Comparison of ENCODE assay signal across 8 cellular contexts in the genomic region with DNA sequence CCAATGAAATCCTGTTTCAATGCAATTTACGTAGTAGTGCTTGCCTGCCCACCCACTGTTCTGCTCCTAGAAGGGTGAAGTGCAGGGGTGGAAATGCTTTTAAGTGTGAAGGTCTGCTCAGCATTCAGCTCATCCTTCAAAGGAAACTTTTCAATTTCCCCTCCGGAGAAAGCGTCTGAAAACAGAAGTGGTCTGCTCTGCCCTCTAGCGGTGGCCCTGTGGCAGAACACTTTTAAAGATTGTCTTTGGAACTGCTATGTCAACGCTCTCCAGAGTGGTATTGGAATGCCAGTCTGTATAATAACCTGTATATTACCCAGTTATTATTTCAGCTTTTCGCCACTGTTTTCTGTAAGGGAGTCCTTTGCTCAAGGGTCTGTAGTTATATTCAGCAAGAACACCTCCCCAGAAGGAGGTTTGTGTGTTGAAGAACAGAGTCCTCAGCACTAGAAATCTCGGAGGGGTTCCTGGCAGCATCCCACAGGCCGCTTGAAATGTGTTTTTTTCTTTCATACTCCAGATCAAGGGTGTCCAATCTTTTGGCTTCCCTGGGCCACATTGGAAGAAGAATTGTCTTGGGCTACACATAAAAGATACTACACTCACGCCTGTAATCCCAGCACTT.
DNase-seq lines count a peak whose midpoint lies in the region; ATAC-seq and TF ChIP-seq lines count a peak whose summit lies in the region.

No MANE protein-coding gene starts in this region.

- no peak overlapping the region for H3K9ac ChIP-seq in neuronal stem cell (ENCODE audit: low read depth, low read length, poor library complexity)

- H2BK12ac ChIP-seq in neuronal stem cell (ENCODE audit: low read length) = no peak overlapping the region

- no peaks in the 10 kb centered on the region for H3K9me3 ChIP-seq in neuronal stem cell (replicated peaks in 1 of 2; ENCODE audit: control insufficient read depth in 2 of 2, insufficient read depth in 1 of 2, low read depth in 1 of 2, low read length in 2 of 2)
- H3K9me3 ChIP-seq in tibial artery = no peaks in the 10 kb centered on the region

- no peaks in the 10 kb centered on the region for H3K79me1 ChIP-seq in neuronal stem cell (ENCODE audit: low read depth, low read length)

- TF ChIP-seq CTCF in tibial artery (IDR thresholded peaks at IDR 0.05) = peak; percentile 49 to 59

- no peak overlapping the region for H3K18ac ChIP-seq in neuronal stem cell (ENCODE audit: low read length)

- no peak overlapping the region for H2BK120ac ChIP-seq in neuronal stem cell (ENCODE audit: low read depth, low read length)

- intact Hi-C loops in tibial artery (cut with DNase I; ENCODE audit: low total_unique reads) = no loop called here

- H2BK15ac ChIP-seq in neuronal stem cell (ENCODE audit: low read length) = no peak overlapping the region

- H3K4ac ChIP-seq in neuronal stem cell (ENCODE audit: low read length) = no peak overlapping the region

- no peak overlapping the region for H3K14ac ChIP-seq in neuronal stem cell (ENCODE audit: low read length)

- H2BK5ac ChIP-seq in neuronal stem cell (ENCODE audit: low read length) = no peak overlapping the region

- H3K4me2 ChIP-seq in neuronal stem cell (ENCODE audit: insufficient read depth, low read length, poor library complexity, severe bottlenecking) = no peak overlapping the region

- DNase-seq in NCI-H345 (lab: John Stamatoyannopoulos, UW) = peak; percentile 41
- no peak for DNase-seq in NCI-H345 treated with DMSO at 0.1 percent for 48 hours (lab: John Stamatoyannopoulos, UW; ENCODE audit: unreplicated experiment)
- peak; percentile 51 for DNase-seq in NOMO-1 treated with dmso at 0.1 percent for 144 hours (lab: John Stamatoyannopoulos, UW; ENCODE audit: unreplicated experiment)
- DNase-seq in activated T-cell treated with anti-CD3 and anti-CD28 coated beads for 4 hours = peak; percentile 16
- peak; percentile 13 for DNase-seq in fibroblast of gingiva (ENCODE audit: low read depth)
- DNase-seq in neuronal stem cell (ENCODE audit: low spot score) = peak; percentile 31
- DNase-seq in tibial artery = no peak

- H2AFZ ChIP-seq in neuronal stem cell (ENCODE audit: low read length) = peak overlapping the region; percentile 18

- no peak overlapping the region for H4K91ac ChIP-seq in neuronal stem cell (ENCODE audit: low read depth, low read length, poor library complexity)

- H3K27me3 ChIP-seq in neuronal stem cell (ENCODE audit: control insufficient read depth in 3 of 3, insufficient read depth in 3 of 3, low read depth in 1 of 3, low read length in 3 of 3) (no peaks in the 10 kb centered on the region), tibial artery (no peaks in the 10 kb centered on the region)

- H4K8ac ChIP-seq in neuronal stem cell (ENCODE audit: low read depth, low read length) = no peak overlapping the region

- H3K36me3 ChIP-seq in neuronal stem cell (replicated peaks in 1 of 2; ENCODE audit: control insufficient read depth in 2 of 2, insufficient read depth in 2 of 2, low read length in 2 of 2) (no peaks in the 10 kb centered on the region), tibial artery (no peaks in the 10 kb centered on the region)

- no peak overlapping the region for H3K27ac ChIP-seq in neuronal stem cell (replicated peaks; ENCODE audit: low read length)
- no peak overlapping the region for H3K27ac ChIP-seq in tibial artery

- no peak overlapping the region for H2AK5ac ChIP-seq in neuronal stem cell (ENCODE audit: low read depth, low read length)

- no peak overlapping the region for H3K4me3 ChIP-seq in neuronal stem cell (ENCODE audit: low read length in 2 of 2)
- peak overlapping the region in 1 of 2 donors; percentile 29 for H3K4me3 ChIP-seq in tibial artery

- H3K23ac ChIP-seq in neuronal stem cell (ENCODE audit: low read depth, low read length, poor library complexity) = no peak overlapping the region

- H3K4me1 ChIP-seq in neuronal stem cell (ENCODE audit: control insufficient read depth in 2 of 2, insufficient read depth in 1 of 2, low read depth in 1 of 2, low read length in 2 of 2) (peaks cover 3 to 7% of the 10 kb centered on the region in 2 donors), tibial artery (peaks cover 0 to 4% (median 1%) of the 10 kb centered on the region in 4 donors)

- ATAC-seq in HG02884 (IDR thresholded peaks at IDR 0.05; ENCODE audit: unreplicated experiment) = peak; percentile 69

- WGBS in neuronal stem cell (ENCODE audit: extremely low coverage in 2 of 2, insufficient read length in 2 of 2, insufficient replicate concordance in 1 of 2), 2 donors = no CpG with 5 or more reads among the region's 9 CpGs

Comparison
In these comparisons a context has a peak if more than half of its experiments do, and no peak if none do; other contexts are left out.
1. DNase-seq: peak in NCI-H345 (single experiment), NOMO-1 treated with dmso at 0.1 percent for 144 hours (single experiment), activated T-cell treated with anti-CD3 and anti-CD28 coated beads for 4 hours (single experiment), fibroblast of gingiva (single experiment) and neuronal stem cell (single experiment); none in NCI-H345 treated with DMSO at 0.1 percent for 48 hours (single experiment) and tibial artery (0 of 2).